16 cellular contexts compared by ENCODE assay signal in the genomic region with DNA sequence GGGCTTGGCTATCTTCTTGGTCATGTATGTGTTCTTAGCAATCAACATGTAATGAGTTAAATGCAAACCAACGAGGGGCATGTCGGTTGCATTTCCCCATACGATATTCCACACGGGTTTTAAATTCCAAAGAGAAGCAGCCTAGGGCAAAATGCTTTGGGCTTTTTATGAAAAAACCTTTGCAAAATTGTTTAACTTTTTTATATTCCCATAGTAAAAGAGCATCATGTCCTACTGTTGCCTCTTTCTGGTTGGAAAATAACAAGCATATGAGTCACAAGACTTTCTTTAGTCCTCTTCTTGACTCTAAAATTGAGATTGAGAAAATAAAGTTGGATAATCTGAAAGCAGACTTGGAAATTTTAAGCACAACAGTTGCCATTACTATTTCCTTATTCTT. TPM values are rescaled to one million over a fixed set of nuclear protein-coding genes. Genes with fewer than 3 reads are reported as not detected.
"Had no signal": no experiment of that assay in that cellular context is flagged by ENCODE, and none has a peak within 500 bp of the region (broad histone marks: within the 10 kb centered on the region; RNA-seq: fewer than 3 reads in every experiment).

No MANE protein-coding gene starts in this region.

- ATAC-seq: left lobe of liver; naive thymus-derived CD4-positive, alpha-beta T cell had no signal

- H3K36me3 ChIP-seq: tibial artery had no signal

- H3K27me3 ChIP-seq: tibial artery had no signal

- H3K9ac ChIP-seq: parathyroid adenoma had no signal

- H3K79me2 ChIP-seq: parathyroid adenoma had no signal

- H3K4me1 ChIP-seq: parathyroid adenoma had no signal

- H3K27ac ChIP-seq: parathyroid adenoma had no signal

- H3K9me3 ChIP-seq: tibial artery had no signal

- DNase-seq: activated CD4-positive, alpha-beta T cell treated with anti-CD3 and anti-CD28 coated beads, Interleukin-2, amount 10 ng/mL, durations not matched to agents 7 days and 5 days; activated CD4-positive, CD25-positive, alpha-beta regulatory T cell; activated CD8-positive, alpha-beta memory T cell treated with anti-CD3 and anti-CD28 coated beads, Interleukin-2, amount 50 U/mL, for 48 hours; activated naive CD8-positive, alpha-beta T cell treated with anti-CD3 and anti-CD28 coated beads, Interleukin-2, amount 10 ng/mL, durations not matched to agents 7 days and 5 days; aorta; cerebellar nuclear complex; effector memory CD4-positive, alpha-beta T cell; head of caudate nucleus; mammary epithelial cell; naive thymus-derived CD4-positive, alpha-beta T cell; stimulated activated CD4-positive, alpha-beta T cell treated with anti-CD3 and anti-CD28 coated beads, Interleukin-4, amount 100 ng/mL, for 1 hour; stimulated activated naive CD4-positive, alpha-beta T cell; tibial artery had no signal

- H2AFZ ChIP-seq: parathyroid adenoma had no signal

- H3K4me3 ChIP-seq: tibial artery had no signal

RNA-seq across cellular contexts. Expression of a gene that starts 3.8 kb away (rescaled TPM):
- total RNA-seq: activated CD4-positive, alpha-beta T cell treated with anti-CD3 and anti-CD28 coated beads, Interleukin-2, amount 10 ng/mL, durations not matched to agents 7 days and 5 days; activated naive CD8-positive, alpha-beta T cell treated with anti-CD3 and anti-CD28 coated beads, Interleukin-2, amount 10 ng/mL, durations not matched to agents 7 days and 5 days; mononuclear cell; naive thymus-derived CD4-positive, alpha-beta T cell had no signal
- polyA plus RNA-seq: naive thymus-derived CD4-positive, alpha-beta T cell had no signal
